In the genomic region with DNA sequence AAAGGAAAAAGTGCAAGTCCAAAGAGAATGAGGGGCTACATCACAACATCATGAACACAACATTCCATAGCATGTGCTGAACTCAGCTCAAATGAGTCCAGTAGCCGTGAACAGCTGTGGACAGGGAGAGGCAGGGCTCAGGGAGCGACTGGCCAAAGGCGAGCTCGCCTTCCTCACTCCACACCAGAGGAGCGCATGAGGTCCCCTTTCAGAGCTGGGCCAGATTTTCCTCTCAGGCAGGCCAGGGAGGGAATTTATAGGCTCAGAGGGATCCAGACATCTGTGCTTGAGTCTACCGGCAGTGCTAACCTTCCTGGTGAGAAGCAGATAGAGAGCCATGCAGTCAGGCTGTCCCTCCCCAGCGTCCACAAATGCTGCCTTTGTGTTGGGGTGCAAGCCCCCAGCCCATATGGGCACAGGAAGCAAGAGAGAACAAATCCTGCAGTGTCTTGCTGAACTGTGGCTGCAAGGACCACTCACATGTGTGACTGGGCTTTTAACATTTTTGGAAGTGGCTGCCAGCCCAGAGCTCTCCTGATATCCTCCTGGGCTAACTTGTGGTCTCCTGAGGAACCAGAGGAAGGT, we compare ENCODE assay signal across 14 cellular contexts. TPM values are rescaled to one million over a fixed set of nuclear protein-coding genes. Genes with fewer than 3 reads are reported as not detected.
DNase-seq lines count a peak whose midpoint lies in the region; ATAC-seq and TF ChIP-seq lines count a peak whose summit lies in the region.
"Had no signal": no experiment of that assay in that cellular context is flagged by ENCODE, and none has a peak within 500 bp of the region (broad histone marks: within the 10 kb centered on the region; RNA-seq: fewer than 3 reads in every experiment).

No MANE protein-coding gene starts in this region.

- no peak overlapping the region for H3K27ac Mint-ChIP-seq in activated CD8-positive, alpha-beta memory T cell treated with anti-CD3 and anti-CD28 coated beads, Interleukin-2, amount 10 ng/mL, durations not matched to agents 7 days and 5 days
- H3K27ac Mint-ChIP-seq in central memory CD8-positive, alpha-beta T cell (ENCODE audit: low read depth), result peak overlapping the region; percentile 77
- peak overlapping the region; percentile 84 for H3K27ac Mint-ChIP-seq in stimulated activated effector memory CD8-positive, alpha-beta T cell treated with anti-CD3 and anti-CD28 coated beads, Interleukin-12 subunit alpha, Interleukin-12 subunit beta, amount 100 ng/mL, for 72 hours

- no peaks in the 10 kb centered on the region for H3K9me3 Mint-ChIP-seq in activated CD8-positive, alpha-beta memory T cell treated with anti-CD3 and anti-CD28 coated beads, Interleukin-2, amount 10 ng/mL, durations not matched to agents 7 days and 5 days (ENCODE audit: low read depth)
- no peaks in the 10 kb centered on the region for H3K9me3 Mint-ChIP-seq in central memory CD8-positive, alpha-beta T cell
- no peaks in the 10 kb centered on the region for H3K9me3 Mint-ChIP-seq in stimulated activated effector memory CD8-positive, alpha-beta T cell treated with anti-CD3 and anti-CD28 coated beads, Interleukin-12 subunit alpha, Interleukin-12 subunit beta, amount 100 ng/mL, for 72 hours
- H3K9me3 Mint-ChIP-seq: naive B cell had no signal

- no peak overlapping the region for H3K4me3 Mint-ChIP-seq in activated CD8-positive, alpha-beta memory T cell treated with anti-CD3 and anti-CD28 coated beads, Interleukin-2, amount 10 ng/mL, durations not matched to agents 7 days and 5 days
- H3K4me3 Mint-ChIP-seq in central memory CD8-positive, alpha-beta T cell, result no peak overlapping the region
- no peak overlapping the region for H3K4me3 Mint-ChIP-seq in stimulated activated effector memory CD8-positive, alpha-beta T cell treated with anti-CD3 and anti-CD28 coated beads, Interleukin-12 subunit alpha, Interleukin-12 subunit beta, amount 100 ng/mL, for 72 hours
- H3K4me3 Mint-ChIP-seq: naive B cell had no signal

- no peaks in the 10 kb centered on the region for H3K27me3 Mint-ChIP-seq in activated CD8-positive, alpha-beta memory T cell treated with anti-CD3 and anti-CD28 coated beads, Interleukin-2, amount 10 ng/mL, durations not matched to agents 7 days and 5 days
- no peaks in the 10 kb centered on the region for H3K27me3 Mint-ChIP-seq in central memory CD8-positive, alpha-beta T cell
- H3K27me3 Mint-ChIP-seq: naive B cell had no signal

- TF ChIP-seq CTCF in OCI-LY7 (conservative IDR thresholded peaks at IDR 0.05; ENCODE audit: low read length), result no peak

- H4K8ac ChIP-seq in mesendoderm (ENCODE audit: low read depth, low read length), result no peak overlapping the region

- no peak overlapping the region for H2BK5ac ChIP-seq in mesendoderm (ENCODE audit: low read length)

- no peak overlapping the region for H2AK5ac ChIP-seq in mesendoderm (ENCODE audit: low read length)

- H3K4me1 Mint-ChIP-seq in activated CD8-positive, alpha-beta memory T cell treated with anti-CD3 and anti-CD28 coated beads, Interleukin-2, amount 10 ng/mL, durations not matched to agents 7 days and 5 days, result peaks cover 44% of the 10 kb centered on the region
- peaks cover 58% of the 10 kb centered on the region for H3K4me1 Mint-ChIP-seq in central memory CD8-positive, alpha-beta T cell
- H3K4me1 Mint-ChIP-seq in stimulated activated effector memory CD8-positive, alpha-beta T cell treated with anti-CD3 and anti-CD28 coated beads, Interleukin-12 subunit alpha, Interleukin-12 subunit beta, amount 100 ng/mL, for 72 hours, result peaks cover 69% of the 10 kb centered on the region

- H3K79me1 ChIP-seq in mesendoderm (ENCODE audit: low read length), result no peaks in the 10 kb centered on the region

- no peak overlapping the region for H3K18ac ChIP-seq in mesendoderm (ENCODE audit: low read length)

- no peaks in the 10 kb centered on the region for H3K27me3 ChIP-seq in mesendoderm (ENCODE audit: insufficient read depth, low read length, poor library complexity)

- H4K5ac ChIP-seq in mesendoderm (ENCODE audit: low read length), result no peak overlapping the region

- H2BK120ac ChIP-seq in mesendoderm (ENCODE audit: low read depth, low read length), result no peak overlapping the region

- H3K9ac ChIP-seq in mesendoderm (ENCODE audit: low read length), result no peak overlapping the region

- no CpG with 5 or more reads among the region's 7 CpGs for WGBS in mesendoderm (ENCODE audit: extremely low coverage, insufficient coverage, low lambda C conversion rate)

- no peak overlapping the region for H2AFZ ChIP-seq in OCI-LY7 (ENCODE audit: low read length)

- DNase-seq in activated CD8-positive, alpha-beta memory T cell treated with anti-CD3 and anti-CD28 coated beads for 24 hours, result peak; percentile 49
- DNase-seq in activated CD8-positive, alpha-beta memory T cell treated with anti-CD3 and anti-CD28 coated beads, Interleukin-2, amount 10 ng/mL, durations not matched to agents 7 days and 5 days, result no peak
- no peak for DNase-seq in central memory CD8-positive, alpha-beta T cell (ENCODE audit: low spot score in 2 of 2)
- DNase-seq in mesendoderm, result no peak
- DNase-seq in stimulated activated effector memory CD8-positive, alpha-beta T cell treated with anti-CD3 and anti-CD28 coated beads, Interleukin-12 subunit alpha, Interleukin-12 subunit beta, amount 100 ng/mL, for 72 hours (ENCODE audit: low spot score in 2 of 2), result no peak
- no peak for DNase-seq in OCI-LY7 (ENCODE audit: low spot score)
- DNase-seq: GOT3, kidney, naive B cell, NCI-H1417 treated with DMSO at 0.1 percent for 48 hours had no signal

- no peak overlapping the region for H3K4ac ChIP-seq in mesendoderm (ENCODE audit: low read depth, low read length)

- BruUV-seq in OCI-LY7 (replicated peaks; lab: Mats Ljungman, UMichigan), result no TSS peak

- H3K36me3 Mint-ChIP-seq in activated CD8-positive, alpha-beta memory T cell treated with anti-CD3 and anti-CD28 coated beads, Interleukin-2, amount 10 ng/mL, durations not matched to agents 7 days and 5 days, result peaks cover 66% of the 10 kb centered on the region
- peaks cover 68% of the 10 kb centered on the region for H3K36me3 Mint-ChIP-seq in central memory CD8-positive, alpha-beta T cell (ENCODE audit: insufficient read depth)
- H3K36me3 Mint-ChIP-seq in stimulated activated effector memory CD8-positive, alpha-beta T cell treated with anti-CD3 and anti-CD28 coated beads, Interleukin-12 subunit alpha, Interleukin-12 subunit beta, amount 100 ng/mL, for 72 hours, result peaks cover 74% of the 10 kb centered on the region

- no peak overlapping the region for H3K4me3 ChIP-seq in mesendoderm (ENCODE audit: low read length)
- no peak overlapping the region for H3K4me3 ChIP-seq in OCI-LY7 (ENCODE audit: low read depth, low read length, poor library complexity, severe bottlenecking)
- H3K4me3 ChIP-seq: K562 had no signal

- H3K56ac ChIP-seq in mesendoderm (ENCODE audit: low read length), result peak overlapping the region; percentile 37

- no peaks in the 10 kb centered on the region for H3K9me3 ChIP-seq in OCI-LY7 (ENCODE audit: low read length)

- no peaks in the 10 kb centered on the region for H3K36me3 ChIP-seq in mesendoderm (ENCODE audit: control insufficient read depth, insufficient read depth, low read length)
- peaks cover 16% of the 10 kb centered on the region; the same call in 1 of the 2 replicates for H3K36me3 ChIP-seq in OCI-LY7 (ENCODE audit: insufficient read depth, low read length)

- H3K4me2 ChIP-seq in mesendoderm (ENCODE audit: low read length) (no peak overlapping the region), OCI-LY7 (ENCODE audit: low read length) (no peak overlapping the region)

- no peaks in the 10 kb centered on the region for H3K9me2 ChIP-seq in OCI-LY7 (ENCODE audit: insufficient read depth, low read length)

- no peak for ATAC-seq in activated CD8-positive, alpha-beta memory T cell treated with anti-CD3 and anti-CD28 coated beads, Interleukin-2, amount 10 ng/mL, durations not matched to agents 7 days and 5 days
- ATAC-seq in central memory CD8-positive, alpha-beta T cell (replicated peaks; ENCODE audit: extremely low read depth, poor library complexity, severe bottlenecking), result no peak
- ATAC-seq in stimulated activated effector memory CD8-positive, alpha-beta T cell treated with anti-CD3 and anti-CD28 coated beads, Interleukin-12 subunit alpha, Interleukin-12 subunit beta, amount 100 ng/mL, for 72 hours, result no peak
- ATAC-seq in HG02759 (IDR thresholded peaks at IDR 0.05; ENCODE audit: unreplicated experiment) (no peak), esophagus mucosa (no peak)
- ATAC-seq: K562, Panc1 had no signal

- POLR2A ChIA-PET in OCI-LY7 (lab: Charles Lee), result interaction anchor here (0.5 to 0.7 kb wide), 2 partner anchors 9 to 82 kb away, joined by 3 read pairs; no protein-coding TSS in a partner anchor

- H3K4me1 ChIP-seq in mesendoderm (ENCODE audit: control insufficient read depth, low read depth, low read length) (no peaks in the 10 kb centered on the region), OCI-LY7 (ENCODE audit: insufficient read depth, low read length, poor library complexity, severe bottlenecking) (no peaks in the 10 kb centered on the region)

- H4K20me1 ChIP-seq in OCI-LY7 (ENCODE audit: insufficient read depth, low read length), result no peaks in the 10 kb centered on the region

- H2BK15ac ChIP-seq in mesendoderm (replicated peaks; ENCODE audit: low read depth), result no peak overlapping the region

- no peak overlapping the region for H3K23ac ChIP-seq in mesendoderm (ENCODE audit: low read length)

- H3K79me2 ChIP-seq in mesendoderm (ENCODE audit: control insufficient read depth, insufficient read depth, low read length) (no peaks in the 10 kb centered on the region), OCI-LY7 (ENCODE audit: insufficient read depth, low read depth, low read length) (no peaks in the 10 kb centered on the region)

- CTCF ChIA-PET in activated CD8-positive, alpha-beta memory T cell treated with anti-CD3 and anti-CD28 coated beads, Interleukin-2, amount 10 ng/mL, durations not matched to agents 7 days and 5 days (lab: Charles Lee), result interaction anchor here (1.5 kb wide), 1 partner anchor 29 kb away, joined by 3 read pairs; no protein-coding TSS in a partner anchor
- CTCF ChIA-PET in OCI-LY7 (lab: Charles Lee; ENCODE audit: unreplicated experiment), result no interaction called here

- intact Hi-C loops in OCI-LY7 (cut with micrococcal nuclease; ENCODE audit: unreplicated experiment), result no loop called here

- H3K27ac ChIP-seq in mesendoderm (ENCODE audit: low read depth, low read length) (no peak overlapping the region), OCI-LY7 (ENCODE audit: low read depth, low read length, poor library complexity, severe bottlenecking) (no peak overlapping the region)

RNA-seq across cellular contexts. Expression of a gene that starts 32.5 kb away (rescaled TPM):
- total RNA-seq in activated CD8-positive, alpha-beta memory T cell treated with anti-CD3 and anti-CD28 coated beads, Interleukin-2, amount 10 ng/mL, durations not matched to agents 7 days and 5 days, result 10 to 100 TPM; 94.0 to 96.4 TPM
- polyA plus RNA-seq in mesendoderm (2013, experiment 1 of 2), result 2.7 TPM
- polyA plus RNA-seq in mesendoderm (2013, experiment 2 of 2), result 2.8 TPM
- total RNA-seq in OCI-LY7 (2014; rRNA removed; shearing (Covaris generic)), result 10.8 and 14.1 TPM in 2 replicates
- total RNA-seq in OCI-LY7 (2022), result 21.7 and 26.9 TPM in 2 replicates
- total RNA-seq in esophagus mucosa, result 30.2 TPM
